In genomic region chr1:224585051-224585450, GRCh38 we compare ENCODE assay signal across 1 cellular context.
TF ChIP-seq lines count a peak whose summit lies in the region.

No MANE protein-coding gene starts in this region.

TF ChIP-seq in H1, 55 proteins besides CTCF, POLR2A, EP300 and RAD21:
- TF ChIP-seq SIX5 (IDR thresholded peaks at IDR 0.05; ENCODE audit: low read depth, low read length) (no peak), USF2 (IDR thresholded peaks at IDR 0.05; ENCODE audit: low read length) (no peak), CTBP2 (IDR thresholded peaks at IDR 0.05; ENCODE audit: borderline replicate concordance, insufficient read depth, insufficient read length, low read length) (no peak), CBX5 (IDR thresholded peaks at IDR 0.05; ENCODE audit: low read depth, low read length) (no peak), KDM4A (IDR thresholded peaks at IDR 0.05; ENCODE audit: low read depth, low read length, severe bottlenecking) (no peak), TCF12 (IDR thresholded peaks at IDR 0.05; ENCODE audit: low read depth, low read length) (no peak), EZH2 (IDR thresholded peaks at IDR 0.05; ENCODE audit: low read depth, low read length, severe bottlenecking) (no peak), CBX8 (IDR thresholded peaks at IDR 0.05; ENCODE audit: borderline replicate concordance, low read depth, low read length) (no peak), BACH1 (IDR thresholded peaks at IDR 0.05; ENCODE audit: low read length) (no peak), MAX (IDR thresholded peaks at IDR 0.05) (no peak), SRF (IDR thresholded peaks at IDR 0.05; ENCODE audit: low read depth, low read length) (no peak), SIN3A (conservative IDR thresholded peaks at IDR 0.05 in 1 of 2, IDR thresholded peaks at IDR 0.05 in 1 of 2; ENCODE audit: low read depth in 1 of 2, low read length in 2 of 2) (no peak), SAP30 (IDR thresholded peaks at IDR 0.05; ENCODE audit: insufficient read depth, insufficient replicate concordance, low read length) (no peak), TAF7 (optimal IDR thresholded peaks at IDR 0.05; ENCODE audit: borderline replicate concordance, low read depth, low read length) (no peak), MAFK (IDR thresholded peaks at IDR 0.05; ENCODE audit: low read depth, low read length) (no peak), CHD1 (IDR thresholded peaks at IDR 0.05; ENCODE audit: low read depth, low read length) (no peak)
